In the genomic region with DNA sequence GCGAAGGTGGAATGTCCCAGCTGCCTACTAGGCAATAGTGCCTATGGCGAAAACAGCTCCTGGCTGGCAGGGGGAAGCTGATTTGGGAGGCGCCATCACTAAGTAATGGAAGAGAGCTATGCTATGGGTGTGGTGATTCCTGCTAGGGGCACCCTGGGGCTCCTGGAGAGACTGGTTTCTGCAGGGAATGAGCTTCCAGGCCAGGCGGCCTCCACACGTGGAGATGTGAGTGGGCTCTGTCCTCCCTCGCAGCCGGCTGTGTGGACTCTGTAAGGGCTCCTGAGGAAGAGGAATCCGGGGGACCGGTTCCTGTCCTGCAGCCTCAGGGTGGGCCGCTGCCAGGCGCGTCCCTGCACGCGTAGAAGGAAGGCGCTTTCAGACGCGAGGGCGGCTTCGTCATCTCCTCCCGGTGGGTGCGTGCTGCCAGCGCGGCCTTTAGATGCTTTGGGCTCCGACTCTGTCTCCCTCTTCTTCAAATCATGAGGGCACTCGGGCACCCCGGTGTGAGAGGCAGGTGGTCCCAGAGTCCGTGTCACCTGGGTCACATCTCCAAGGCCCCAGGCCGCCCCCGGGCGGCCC, we compare ENCODE assay signal across 8 cellular contexts. TPM values are rescaled to one million over a fixed set of nuclear protein-coding genes. Genes with fewer than 3 reads are reported as not detected.
A peak's percentile ranks its signal among the peaks of the same experiment; 100 is the strongest.
DNase-seq lines count a peak whose midpoint lies in the region; ATAC-seq, FAIRE-seq and TF ChIP-seq lines count a peak whose summit lies in the region.

No MANE protein-coding gene starts in this region.

- H3K4me1 ChIP-seq in pancreas = peaks cover 14 to 30% (median 24%) of the 10 kb centered on the region in 3 donors

- H3K4me3 ChIP-seq in fibroblast of the aortic adventitia (ENCODE audit: low read depth, low read length) = peak overlapping the region; percentile 65
- H3K4me3 ChIP-seq in pancreas = peak overlapping the region; percentile 14 to 47 (median 40)

- no peaks in the 10 kb centered on the region for H3K36me3 Mint-ChIP-seq in activated CD4-positive, alpha-beta memory T cell treated with anti-CD3 and anti-CD28 coated beads for 36 hours

- DNase-seq in activated T-cell treated with anti-CD3 and anti-CD28 coated beads for 24 hours (ENCODE audit: low read depth) = peak; percentile 9
- no peak for DNase-seq in activated T-cell treated with anti-CD3 and anti-CD28 coated beads, Interleukin-2, amount 50 U/mL, for 1 hour
- peak; percentile 41 for DNase-seq in activated CD4-positive, alpha-beta memory T cell treated with anti-CD3 and anti-CD28 coated beads for 36 hours
- no peak for DNase-seq in fibroblast of the aortic adventitia (ENCODE audit: low read depth)
- DNase-seq in pancreas = peak in 5 of 6 donors; percentile 37 to 84 (median 58)
- DNase-seq in activated gamma-delta T cell (lab: John Stamatoyannopoulos, UW) = no peak
- DNase-seq in NCI-H82 treated with DMSO at 0.1 percent for 48 hours (lab: John Stamatoyannopoulos, UW; ENCODE audit: unreplicated experiment) = no peak

- H3K27me3 ChIP-seq in pancreas = no peaks in the 10 kb centered on the region

- WGBS in pancreas, 2 donors = 45 to 51% methylated on average over 27 to 30 of the region's 30 CpGs

- no peak overlapping the region for H3K27ac Mint-ChIP-seq in activated CD4-positive, alpha-beta memory T cell treated with anti-CD3 and anti-CD28 coated beads for 36 hours

- CTCF ChIA-PET in activated CD4-positive, alpha-beta memory T cell treated with anti-CD3 and anti-CD28 coated beads for 36 hours (lab: Charles Lee) = interaction anchor here (0.6 to 12.7 kb wide), 17 partner anchors 11 to 382 kb away, joined by 3 to 155 read pairs (median 6); partner anchors contain the start of genes IMPA2 and MPPE1

- POLR2A ChIA-PET in activated CD4-positive, alpha-beta memory T cell treated with anti-CD3 and anti-CD28 coated beads for 36 hours (lab: Charles Lee) = interaction anchor here (0.5 to 1.0 kb wide), 3 partner anchors 33 to 101 kb away, joined by 3 to 8 read pairs (median 3); no protein-coding TSS in a partner anchor

- ATAC-seq in pancreas (peak; percentile 1 to 11 (median 7)), GM21786 (IDR thresholded peaks at IDR 0.05; ENCODE audit: unreplicated experiment) (no peak)

- peaks cover 20% of the 10 kb centered on the region for H3K27me3 Mint-ChIP-seq in activated CD4-positive, alpha-beta memory T cell treated with anti-CD3 and anti-CD28 coated beads for 36 hours

- H3K4me1 Mint-ChIP-seq in activated CD4-positive, alpha-beta memory T cell treated with anti-CD3 and anti-CD28 coated beads for 36 hours (ENCODE audit: low read depth) = peaks cover 13% of the 10 kb centered on the region

- peaks cover 0 to 16% (median 0%) of the 10 kb centered on the region in 3 donors for H3K36me3 ChIP-seq in pancreas

- TF ChIP-seq CTCF in fibroblast of the aortic adventitia (IDR thresholded peaks at IDR 0.05; ENCODE audit: insufficient read depth, low read length) (no peak), pancreas (IDR thresholded peaks at IDR 0.05) (no peak)

- H3K27ac ChIP-seq in pancreas = peak overlapping the region in 2 of 4 donors; percentile 40 to 66

- intact Hi-C loops in activated CD4-positive, alpha-beta memory T cell treated with anti-CD3 and anti-CD28 coated beads for 36 hours (cut with micrococcal nuclease) = loop anchor here (10.0 kb wide), 1 partner anchor 383 kb away; no protein-coding TSS in a partner anchor
- intact Hi-C loops in pancreas (cut with DNase I) = loop anchor here in 2 of 3 donors (5.0 kb wide), 1 partner anchor 96 kb away; no protein-coding TSS in a partner anchor

- FAIRE-seq in pancreas (lab: Jason Lieb, UNC) = no peak

- H3K9me3 ChIP-seq in pancreas = no peaks in the 10 kb centered on the region

- H3K4me3 Mint-ChIP-seq in activated CD4-positive, alpha-beta memory T cell treated with anti-CD3 and anti-CD28 coated beads for 36 hours = no peak overlapping the region

- no peaks in the 10 kb centered on the region for H3K9me3 Mint-ChIP-seq in activated CD4-positive, alpha-beta memory T cell treated with anti-CD3 and anti-CD28 coated beads for 36 hours

RNA-seq across cellular contexts. Expression of gene ANKRD62, which starts 55.5 kb away (rescaled TPM):
- not detected for total RNA-seq in activated CD4-positive, alpha-beta memory T cell treated with anti-CD3 and anti-CD28 coated beads for 36 hours
- total RNA-seq in fibroblast of the aortic adventitia (ENCODE audit: low replicate concordance) (not detected in 2 replicates), pancreas (1 to 10 TPM; 2.8 to 5.2 (median 3.6) TPM)
- polyA plus RNA-seq in pancreas = 1 to 10 TPM in 1 of 2 donors, under 1 TPM in 1; 0.38 to 1.6 TPM

RNA-seq across cellular contexts. Expression of gene IMPA2, which starts 56.9 kb away (rescaled TPM):
- 10 to 100 TPM; 20.3 to 21.6 TPM for total RNA-seq in activated CD4-positive, alpha-beta memory T cell treated with anti-CD3 and anti-CD28 coated beads for 36 hours
- total RNA-seq in fibroblast of the aortic adventitia (ENCODE audit: low replicate concordance) (6.9 and 14.1 TPM in 2 replicates), pancreas (100 to 1,000 TPM; 140 to 286 (median 208) TPM)
- 100 to 1,000 TPM in 1 of 2 donors, 10 to 100 TPM in 1; 93.5 to 130 TPM for polyA plus RNA-seq in pancreas

Comparison
In these comparisons a context has a peak if more than half of its experiments do, and no peak if none do; other contexts are left out.
1. DNase-seq: peak in activated T-cell treated with anti-CD3 and anti-CD28 coated beads for 24 hours (single experiment), activated CD4-positive, alpha-beta memory T cell treated with anti-CD3 and anti-CD28 coated beads for 36 hours (single experiment) and pancreas (5 of 6); none in activated T-cell treated with anti-CD3 and anti-CD28 coated beads, Interleukin-2, amount 50 U/mL, for 1 hour (single experiment), fibroblast of the aortic adventitia (single experiment), activated gamma-delta T cell (single experiment) and NCI-H82 treated with DMSO at 0.1 percent for 48 hours (single experiment).